13 cellular contexts compared by ENCODE assay signal in the genomic region with DNA sequence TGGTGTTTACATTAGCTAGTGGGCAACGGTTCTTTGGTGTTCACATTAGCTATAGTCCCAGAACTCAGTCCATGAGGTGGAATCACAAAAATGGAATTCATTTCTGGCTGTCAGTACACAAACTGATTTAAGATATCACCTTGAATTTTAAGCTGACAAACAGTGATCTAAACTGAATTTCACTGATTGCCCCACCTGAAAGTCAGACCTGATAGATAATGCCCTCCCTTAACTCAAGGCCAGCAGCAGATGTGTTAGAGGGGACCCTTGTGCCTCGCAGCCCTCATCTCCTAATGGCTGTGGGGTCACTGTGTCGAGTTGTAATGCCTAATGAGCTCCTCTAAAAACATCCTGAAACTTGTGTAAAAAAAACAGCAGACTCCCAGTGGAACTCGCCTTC. TPM values are rescaled to one million over a fixed set of nuclear protein-coding genes. Genes with fewer than 3 reads are reported as not detected.
DNase-seq lines count a peak whose midpoint lies in the region; ATAC-seq and TF ChIP-seq lines count a peak whose summit lies in the region.
"Had no signal": no experiment of that assay in that cellular context is flagged by ENCODE, and none has a peak within 500 bp of the region (broad histone marks: within the 10 kb centered on the region; RNA-seq: fewer than 3 reads in every experiment).

No MANE protein-coding gene starts in this region.

- H3K4me3 ChIP-seq in CD4-positive, CD25-positive, alpha-beta regulatory T cell (ENCODE audit: low read depth, low read length), result peak overlapping the region; percentile 48
- no peak overlapping the region for H3K4me3 ChIP-seq in HEK293 (ENCODE audit: low read depth, low read length)
- H3K4me3 ChIP-seq in ascending aorta, result no peak overlapping the region
- H3K4me3 ChIP-seq: HAP-1 had no signal

- H3K36me3 ChIP-seq in CD4-positive, CD25-positive, alpha-beta regulatory T cell (ENCODE audit: control insufficient read depth, insufficient read depth, low read length), result peaks cover 34% of the 10 kb centered on the region
- H3K36me3 ChIP-seq in HEK293 (ENCODE audit: control insufficient read depth in 2 of 2, insufficient read depth in 1 of 2, low read length in 2 of 2) (peaks cover 3 to 87% of the 10 kb centered on the region in 2 experiments; a peak in 2 of 3 replicates), ascending aorta (peaks cover 5 to 12% of the 10 kb centered on the region in 2 donors)

- H3K4me1 ChIP-seq in CD4-positive, CD25-positive, alpha-beta regulatory T cell (ENCODE audit: control insufficient read depth, insufficient read depth, low read length, poor library complexity, severe bottlenecking), result peaks cover 59% of the 10 kb centered on the region
- H3K4me1 ChIP-seq in HEK293 (ENCODE audit: control insufficient read depth, insufficient read depth, low read length) (peaks cover 28% of the 10 kb centered on the region), ascending aorta (peaks cover 27 to 49% of the 10 kb centered on the region in 2 donors)
- H3K4me1 ChIP-seq: HAP-1 had no signal

- H3K9me3 Mint-ChIP-seq in CD4-positive, CD25-positive, alpha-beta regulatory T cell, result peaks cover 0 to 14% (median 2%) of the 10 kb centered on the region in 7 donors
- peaks cover 8% of the 10 kb centered on the region for H3K9me3 Mint-ChIP-seq in central memory CD8-positive, alpha-beta T cell
- peaks cover 6% of the 10 kb centered on the region for H3K9me3 Mint-ChIP-seq in natural killer cell treated with Interleukin-12 subunit alpha and Interleukin-12 subunit beta and Interleukin-15 and Interleukin-18, amount 100 ng/mL, for 72 hours

- peaks cover 6 to 14% of the 10 kb centered on the region in 2 experiments for H3K9me3 ChIP-seq in CD4-positive, CD25-positive, alpha-beta regulatory T cell (ENCODE audit: control insufficient read depth in 2 of 2, low read length in 2 of 2)
- H3K9me3 ChIP-seq in HEK293 (ENCODE audit: control insufficient read depth, insufficient read depth, low read depth, low read length) (no peaks in the 10 kb centered on the region), ascending aorta (peaks cover 0 to 6% of the 10 kb centered on the region in 2 donors)

- no peak for DNase-seq in CD4-positive, CD25-positive, alpha-beta regulatory T cell
- no peak for DNase-seq in central memory CD8-positive, alpha-beta T cell (ENCODE audit: low spot score in 2 of 2)
- no peak for DNase-seq in natural killer cell treated with Interleukin-12 subunit alpha and Interleukin-12 subunit beta and Interleukin-15 and Interleukin-18, amount 100 ng/mL, for 72 hours (ENCODE audit: low spot score)
- DNase-seq in ascending aorta (ENCODE audit: low spot score in 2 of 2) (no peak), NCI-H524 (lab: John Stamatoyannopoulos, UW) (no peak)
- DNase-seq: activated CD4-positive, alpha-beta T cell treated with anti-CD3 and anti-CD28 coated beads for 1 hour; NCI-H187 treated with DMSO at 0.1 percent for 48 hours; NCI-H748 treated with DMSO at 0.1 percent for 48 hours; retina had no signal

- no peak overlapping the region for H3K27ac ChIP-seq in CD4-positive, CD25-positive, alpha-beta regulatory T cell (ENCODE audit: insufficient read depth, low read length, poor library complexity, severe bottlenecking)
- H3K27ac ChIP-seq in HEK293 (ENCODE audit: extremely low read depth, low read depth, low read length) (no peak overlapping the region), ascending aorta (no peak overlapping the region)

- H3K27me3 Mint-ChIP-seq in CD4-positive, CD25-positive, alpha-beta regulatory T cell, result no peaks in the 10 kb centered on the region
- no peaks in the 10 kb centered on the region for H3K27me3 Mint-ChIP-seq in central memory CD8-positive, alpha-beta T cell
- no peaks in the 10 kb centered on the region for H3K27me3 Mint-ChIP-seq in natural killer cell treated with Interleukin-12 subunit alpha and Interleukin-12 subunit beta and Interleukin-15 and Interleukin-18, amount 100 ng/mL, for 72 hours

- peak overlapping the region in 3 of 4 donors; percentile 42 to 100 (median 85) for H3K4me3 Mint-ChIP-seq in CD4-positive, CD25-positive, alpha-beta regulatory T cell
- H3K4me3 Mint-ChIP-seq in central memory CD8-positive, alpha-beta T cell, result peak overlapping the region; percentile 91
- peak overlapping the region; percentile 35 for H3K4me3 Mint-ChIP-seq in natural killer cell treated with Interleukin-12 subunit alpha and Interleukin-12 subunit beta and Interleukin-15 and Interleukin-18, amount 100 ng/mL, for 72 hours

- ATAC-seq in CD4-positive, CD25-positive, alpha-beta regulatory T cell (ENCODE audit: low read depth in 2 of 2), result no peak
- no peak for ATAC-seq in central memory CD8-positive, alpha-beta T cell (replicated peaks; ENCODE audit: extremely low read depth, poor library complexity, severe bottlenecking)
- no peak for ATAC-seq in natural killer cell treated with Interleukin-12 subunit alpha and Interleukin-12 subunit beta and Interleukin-15 and Interleukin-18, amount 100 ng/mL, for 72 hours
- no peak for ATAC-seq in HG02571 (IDR thresholded peaks at IDR 0.05; ENCODE audit: unreplicated experiment)

- peak overlapping the region; percentile 83 to 92 (median 87) for H3K27ac Mint-ChIP-seq in CD4-positive, CD25-positive, alpha-beta regulatory T cell
- peak overlapping the region; percentile 8 for H3K27ac Mint-ChIP-seq in central memory CD8-positive, alpha-beta T cell (ENCODE audit: low read depth)
- H3K27ac Mint-ChIP-seq in natural killer cell treated with Interleukin-12 subunit alpha and Interleukin-12 subunit beta and Interleukin-15 and Interleukin-18, amount 100 ng/mL, for 72 hours, result peak overlapping the region; percentile 46 to 92
- H3K27ac Mint-ChIP-seq: activated T-helper 2 cell treated with anti-CD3 and anti-CD28 coated beads, Interferon-gamma antibody, Interleukin-2, Interleukin-4, amounts not matched to agents 10 μg/mL and 5 μg/mL and 100 μg/mL, durations not matched to agents 14 hours and 24 hours and 36 hours had no signal

- H3K27me3 ChIP-seq in CD4-positive, CD25-positive, alpha-beta regulatory T cell (ENCODE audit: control insufficient read depth, insufficient read depth, low read length), result no peaks in the 10 kb centered on the region
- H3K27me3 ChIP-seq in ascending aorta, result no peaks in the 10 kb centered on the region

- H3K4me1 Mint-ChIP-seq in CD4-positive, CD25-positive, alpha-beta regulatory T cell, result peaks cover 34 to 90% (median 66%) of the 10 kb centered on the region in 4 donors
- peaks cover 86% of the 10 kb centered on the region for H3K4me1 Mint-ChIP-seq in central memory CD8-positive, alpha-beta T cell
- H3K4me1 Mint-ChIP-seq in natural killer cell treated with Interleukin-12 subunit alpha and Interleukin-12 subunit beta and Interleukin-15 and Interleukin-18, amount 100 ng/mL, for 72 hours (ENCODE audit: low read depth in 2 of 2), result peaks cover 78% of the 10 kb centered on the region in 2 donors

- intact Hi-C loops in ascending aorta (cut with DNase I), result no loop called here

- CTCF ChIA-PET in HEK293 (lab: Yijun Ruan, JAX), result interaction anchor here (0.7 to 2.4 kb wide), 3 partner anchors 11 to 92 kb away, joined by 3 to 8 read pairs (median 4); no protein-coding TSS in a partner anchor

- peaks cover 32% of the 10 kb centered on the region for H3K36me3 Mint-ChIP-seq in CD4-positive, CD25-positive, alpha-beta regulatory T cell
- H3K36me3 Mint-ChIP-seq in central memory CD8-positive, alpha-beta T cell (ENCODE audit: insufficient read depth), result peaks cover 40% of the 10 kb centered on the region
- H3K36me3 Mint-ChIP-seq in natural killer cell treated with Interleukin-12 subunit alpha and Interleukin-12 subunit beta and Interleukin-15 and Interleukin-18, amount 100 ng/mL, for 72 hours, result peaks cover 24% of the 10 kb centered on the region

- TF ChIP-seq CTCF in HEK293 (tag by site-specific recombination; IDR thresholded peaks at IDR 0.05), result no peak
- TF ChIP-seq CTCF in ascending aorta (IDR thresholded peaks at IDR 0.05), result no peak

- POLR2A ChIA-PET in HEK293 (lab: Yijun Ruan, JAX), result interaction anchor here (1.1 to 2.8 kb wide), 5 partner anchors 9 to 143 kb away, joined by 3 to 11 read pairs (median 4); partner anchors contain the start of genes ARF1 and WNT9A

TF ChIP-seq in HEK293, 187 proteins besides CTCF, POLR2A, EP300 and RAD21:
- TF ChIP-seq ZNF660 (tag by site-specific recombination; IDR thresholded peaks at IDR 0.05), result peak; percentile 92
- no peak for TF ChIP-seq WT1 (tag by site-specific recombination; IDR thresholded peaks at IDR 0.05)
- no peak for TF ChIP-seq ZNF560 (tag by site-specific recombination; IDR thresholded peaks at IDR 0.05; ENCODE audit: borderline replicate concordance)
- TF ChIP-seq ZFP41 (tag by site-specific recombination; IDR thresholded peaks at IDR 0.05; ENCODE audit: borderline replicate concordance), result no peak
TF ChIP-seq in HEK293: peak in this region for 1.

RNA-seq across cellular contexts. Expression of gene ARF1, which starts 8.6 kb away (rescaled TPM):
- 335 TPM for total RNA-seq in CD4-positive, CD25-positive, alpha-beta regulatory T cell
- 100 to 1,000 TPM; 445 to 517 (median 481) TPM for polyA plus RNA-seq in CD4-positive, CD25-positive, alpha-beta regulatory T cell
- total RNA-seq in natural killer cell treated with Interleukin-12 subunit alpha and Interleukin-12 subunit beta and Interleukin-15 and Interleukin-18, amount 100 ng/mL, for 72 hours, result 100 to 1,000 TPM; 415 to 503 TPM
- 447 TPM for total RNA-seq in ascending aorta

RNA-seq across cellular contexts. Expression of gene C1orf35, which starts 12.0 kb away (rescaled TPM):
- total RNA-seq in CD4-positive, CD25-positive, alpha-beta regulatory T cell, result 23.5 TPM
- polyA plus RNA-seq in CD4-positive, CD25-positive, alpha-beta regulatory T cell, result 10 to 100 TPM; 18.0 to 24.0 (median 21.2) TPM
- 10 to 100 TPM; 16.4 to 26.7 TPM for total RNA-seq in natural killer cell treated with Interleukin-12 subunit alpha and Interleukin-12 subunit beta and Interleukin-15 and Interleukin-18, amount 100 ng/mL, for 72 hours
- 2.4 TPM for total RNA-seq in ascending aorta

RNA-seq across cellular contexts. Expression of gene MRPL55, which starts 18.0 kb away (rescaled TPM):
- total RNA-seq in CD4-positive, CD25-positive, alpha-beta regulatory T cell, result 62.5 TPM
- 100 to 1,000 TPM; 126 to 163 (median 143) TPM for polyA plus RNA-seq in CD4-positive, CD25-positive, alpha-beta regulatory T cell
- total RNA-seq in natural killer cell treated with Interleukin-12 subunit alpha and Interleukin-12 subunit beta and Interleukin-15 and Interleukin-18, amount 100 ng/mL, for 72 hours, result 10 to 100 TPM; 42.5 to 68.8 TPM
- total RNA-seq in ascending aorta, result 23.6 TPM

RNA-seq across cellular contexts. Expression of gene GUK1, which starts 49.0 kb away (rescaled TPM):
- total RNA-seq in CD4-positive, CD25-positive, alpha-beta regulatory T cell, result 270 TPM
- polyA plus RNA-seq in CD4-positive, CD25-positive, alpha-beta regulatory T cell, result 100 to 1,000 TPM; 329 to 413 (median 371) TPM
- total RNA-seq in natural killer cell treated with Interleukin-12 subunit alpha and Interleukin-12 subunit beta and Interleukin-15 and Interleukin-18, amount 100 ng/mL, for 72 hours, result 100 to 1,000 TPM; 296 to 329 TPM
- 979 TPM for total RNA-seq in ascending aorta

RNA-seq across cellular contexts. Expression of gene GJC2, which starts 58.6 kb away (rescaled TPM):
- 2.8 TPM for total RNA-seq in CD4-positive, CD25-positive, alpha-beta regulatory T cell
- polyA plus RNA-seq in CD4-positive, CD25-positive, alpha-beta regulatory T cell, result not detected
- total RNA-seq in natural killer cell treated with Interleukin-12 subunit alpha and Interleukin-12 subunit beta and Interleukin-15 and Interleukin-18, amount 100 ng/mL, for 72 hours, result 1 to 10 TPM; 2.1 to 2.2 TPM
- total RNA-seq in ascending aorta, result 5.4 TPM

Comparison
In these comparisons a context has a peak if more than half of its experiments do, and no peak if none do; other contexts are left out.
1. H3K27ac Mint-ChIP-seq: peak in every context shown above with its lines; median percentile 87 in CD4-positive, CD25-positive, alpha-beta regulatory T cell; 69 in natural killer cell treated with Interleukin-12 subunit alpha and Interleukin-12 subunit beta and Interleukin-15 and Interleukin-18, amount 100 ng/mL, for 72 hours; 8 in central memory CD8-positive, alpha-beta T cell.
2. H3K4me3 Mint-ChIP-seq: peak in every context shown above with its lines; median percentile 91 in central memory CD8-positive, alpha-beta T cell; 85 in CD4-positive, CD25-positive, alpha-beta regulatory T cell; 35 in natural killer cell treated with Interleukin-12 subunit alpha and Interleukin-12 subunit beta and Interleukin-15 and Interleukin-18, amount 100 ng/mL, for 72 hours.